Comparison of ENCODE assay signal across 9 cellular contexts in the genomic region with DNA sequence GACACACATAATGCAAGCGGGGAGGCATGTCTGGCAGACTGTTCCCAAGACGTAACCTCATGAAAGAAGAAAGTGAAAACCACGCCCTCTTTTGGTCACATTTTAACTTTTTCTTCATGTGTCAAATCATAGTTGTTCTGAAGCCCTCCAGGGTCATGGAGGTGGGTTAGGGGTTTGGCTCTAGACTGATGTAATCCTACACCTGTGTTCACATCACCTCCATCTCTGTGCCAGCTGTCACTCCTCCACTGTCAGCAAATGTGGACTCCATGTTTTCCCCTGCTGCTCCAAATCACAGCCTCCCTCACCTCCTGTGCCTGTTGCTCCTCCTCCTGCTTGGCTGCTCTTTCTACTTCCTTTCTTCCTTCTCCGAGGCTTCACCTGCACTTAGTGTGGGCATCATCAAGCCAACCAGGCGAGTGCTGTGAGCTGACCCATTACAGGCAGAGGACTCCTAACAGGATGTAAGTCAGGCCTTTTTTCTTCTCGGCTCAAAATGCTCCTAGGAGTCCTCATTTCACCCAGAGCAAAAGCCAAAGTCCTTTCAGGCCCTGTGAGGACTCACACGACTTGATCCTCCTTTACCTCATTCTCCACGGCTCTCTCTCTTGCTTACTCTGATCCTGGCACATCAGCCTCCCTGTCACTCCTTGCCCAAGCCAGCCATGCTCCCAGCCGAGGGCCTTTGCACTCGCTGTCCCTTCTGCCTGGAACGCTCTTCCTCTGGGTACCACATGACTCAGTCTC.
DNase-seq lines count a peak whose midpoint lies in the region; ATAC-seq and TF ChIP-seq lines count a peak whose summit lies in the region.
"Had no signal": no experiment of that assay in that cellular context is flagged by ENCODE, and none has a peak within 500 bp of the region (broad histone marks: within the 10 kb centered on the region; RNA-seq: fewer than 3 reads in every experiment).

No MANE protein-coding gene starts in this region.

- no peak overlapping the region for H2BK12ac ChIP-seq in H9 (ENCODE audit: insufficient read length, low read depth, low read length)

- BruUV-seq in OCI-LY7 (replicated peaks; lab: Mats Ljungman, UMichigan) = no TSS peak

- H4K8ac ChIP-seq in H9 (replicated peaks; ENCODE audit: insufficient read length, low read depth, low read length) = no peak overlapping the region

- H2AFZ ChIP-seq in H9 (ENCODE audit: low read length) (no peak overlapping the region), OCI-LY7 (ENCODE audit: low read length) (no peak overlapping the region; the same call in 1 of the 2 replicates)

- no peaks in the 10 kb centered on the region; the same call in 1 of the 2 replicates for H3K27me3 Mint-ChIP-seq in H9 (ENCODE audit: low read depth)

- no peak overlapping the region for H2BK15ac ChIP-seq in H9 (ENCODE audit: low read depth, low read length)

- H2BK5ac ChIP-seq in H9 (ENCODE audit: insufficient read length, low read length) = no peak overlapping the region

- H3K9ac ChIP-seq in H9 (ENCODE audit: extremely low read depth, insufficient read length, low read length) = no peak overlapping the region

- no peak for TF ChIP-seq CTCF in GM06990 (IDR thresholded peaks at IDR 0.05; ENCODE audit: insufficient read depth, low read length, poor library complexity, severe bottlenecking)
- TF ChIP-seq CTCF in H9 (conservative IDR thresholded peaks at IDR 0.05) = peak; percentile 39; the same call in 2 of the 3 replicates
- peak; percentile 62 for TF ChIP-seq CTCF in OCI-LY7 (conservative IDR thresholded peaks at IDR 0.05; ENCODE audit: low read length)
- TF ChIP-seq CTCF in GM20000 (IDR thresholded peaks at IDR 0.05; ENCODE audit: extremely low read depth, missing control alignments) = no peak

- H3K18ac ChIP-seq in H9 (ENCODE audit: insufficient read length, low read depth, low read length) = no peak overlapping the region

- H3K79me1 ChIP-seq in H9 (ENCODE audit: insufficient read depth, low read depth, low read length, poor library complexity, severe bottlenecking) = no peaks in the 10 kb centered on the region

- H3K4me1 Mint-ChIP-seq in H9 = peaks cover 2 to 6% of the 10 kb centered on the region in 2 experiments

- H4K20me1 ChIP-seq in H9 (ENCODE audit: control insufficient read depth, insufficient read depth, insufficient read length) (no peaks in the 10 kb centered on the region), OCI-LY7 (ENCODE audit: insufficient read depth, low read length) (no peaks in the 10 kb centered on the region)

- no peaks in the 10 kb centered on the region for H3K36me3 ChIP-seq in GM06990 (ENCODE audit: control insufficient read depth, insufficient read depth, low read length)
- no peaks in the 10 kb centered on the region for H3K36me3 ChIP-seq in OCI-LY7 (ENCODE audit: insufficient read depth, low read length)

- H3K27ac ChIP-seq in H9 (ENCODE audit: insufficient read length, low read depth, low read length) = no peak overlapping the region
- no peak overlapping the region for H3K27ac ChIP-seq in OCI-LY7 (ENCODE audit: low read depth, low read length, poor library complexity, severe bottlenecking)

- POLR2A ChIA-PET in OCI-LY7 (lab: Charles Lee) = interaction anchor here (0.9 kb wide), 1 partner anchor 66 kb away, joined by 3 read pairs; a partner anchor contains a TSS

- H3K9me3 ChIP-seq in H9 (ENCODE audit: control insufficient read depth, low read depth, low read length) (no peaks in the 10 kb centered on the region), OCI-LY7 (ENCODE audit: low read length) (no peaks in the 10 kb centered on the region)

- no peak overlapping the region for H3K23ac ChIP-seq in H9 (ENCODE audit: insufficient read length, low read depth, low read length)

- H3K27me3 ChIP-seq in GM06990 (replicated peaks; ENCODE audit: control insufficient read depth, insufficient read depth, low read length) = no peaks in the 10 kb centered on the region
- no peaks in the 10 kb centered on the region for H3K27me3 ChIP-seq in H9 (ENCODE audit: insufficient read depth, low read length)

- no peaks in the 10 kb centered on the region for H3K23me2 ChIP-seq in H9 (ENCODE audit: insufficient read length, low read depth, low read length, poor library complexity, severe bottlenecking)

- WGBS in H9 (ENCODE audit: extremely low coverage, insufficient read length, low lambda C conversion rate) = no CpG with 5 or more reads among the region's 11 CpGs

- intact Hi-C loops in OCI-LY7 (cut with micrococcal nuclease; ENCODE audit: unreplicated experiment) = no loop called here

- H3K27ac Mint-ChIP-seq in H9 = peak overlapping the region; percentile 29 to 75 (median 42); a peak in 5 of 7 replicates
- H3K27ac Mint-ChIP-seq: activated naive CD4-positive, alpha-beta T cell treated with anti-CD3 and anti-CD28 coated beads, Interleukin-2, amount 50 U/mL, for 72 hours had no signal

- H3T11ph ChIP-seq in H9 (ENCODE audit: low read length) = no peak overlapping the region

- no peak overlapping the region for H4K91ac ChIP-seq in H9 (ENCODE audit: insufficient read length, low read depth, low read length)

- H3K4me2 ChIP-seq in H9 (ENCODE audit: insufficient read depth, insufficient read length, low read length) (no peak overlapping the region), OCI-LY7 (ENCODE audit: low read length) (no peak overlapping the region)

- no peak overlapping the region for H3K4me3 Mint-ChIP-seq in H9

- CTCF ChIA-PET in OCI-LY7 (lab: Charles Lee; ENCODE audit: unreplicated experiment) = no interaction called here

- no peak overlapping the region for H2AK5ac ChIP-seq in H9 (ENCODE audit: insufficient read length, low read length)

- ATAC-seq in HG03108 (IDR thresholded peaks at IDR 0.05; ENCODE audit: unreplicated experiment) = no peak

- no peaks in the 10 kb centered on the region for H3K9me2 ChIP-seq in OCI-LY7 (ENCODE audit: insufficient read depth, low read length)

- no peak overlapping the region for H2BK120ac ChIP-seq in H9 (ENCODE audit: low read depth, low read length, poor library complexity, severe bottlenecking)

- no peak overlapping the region for H3K56ac ChIP-seq in H9 (ENCODE audit: insufficient read length, low read depth, low read length)

- H3K4me1 ChIP-seq in H9 (ENCODE audit: insufficient read depth, low read length) = no peaks in the 10 kb centered on the region
- no peaks in the 10 kb centered on the region for H3K4me1 ChIP-seq in OCI-LY7 (ENCODE audit: insufficient read depth, low read length, poor library complexity, severe bottlenecking)

- no peak overlapping the region for H4K5ac ChIP-seq in H9 (ENCODE audit: insufficient read length, low read depth, low read length)

- H3K36me3 Mint-ChIP-seq in H9 (ENCODE audit: insufficient read depth in 1 of 3, low read depth in 3 of 3) = no peaks in the 10 kb centered on the region
- H3K36me3 Mint-ChIP-seq: activated naive CD4-positive, alpha-beta T cell treated with anti-CD3 and anti-CD28 coated beads, Interleukin-2, amount 50 U/mL, for 72 hours had no signal

- H3K79me2 ChIP-seq in H9 (ENCODE audit: insufficient read depth, low read length) = no peaks in the 10 kb centered on the region
- H3K79me2 ChIP-seq in OCI-LY7 (ENCODE audit: insufficient read depth, low read depth, low read length) = no peaks in the 10 kb centered on the region

- no peaks in the 10 kb centered on the region for H3K9me3 Mint-ChIP-seq in H9

- H2BK20ac ChIP-seq in H9 (ENCODE audit: low read depth, low read length, poor library complexity, severe bottlenecking) = no peak overlapping the region

- no peak overlapping the region for H3K14ac ChIP-seq in H9 (ENCODE audit: insufficient read depth, low read length)

- no peak overlapping the region for H3K4me3 ChIP-seq in GM06990 (replicated peaks; ENCODE audit: low read depth, low read length)
- H3K4me3 ChIP-seq in OCI-LY7 (ENCODE audit: low read depth, low read length, poor library complexity, severe bottlenecking) = no peak overlapping the region

- peak; percentile 10 for DNase-seq in GM06990 (ENCODE audit: extremely low read depth, insufficient read length)
- peak; percentile 39 for DNase-seq in H9
- DNase-seq in OCI-LY7 (ENCODE audit: low spot score) = peak; percentile 45
- peak; percentile 11 for DNase-seq in kidney tubule cell (ENCODE audit: low spot score)
- no peak for DNase-seq in COLO668 (lab: John Stamatoyannopoulos, UW; ENCODE audit: unreplicated experiment)
- DNase-seq in GM20000 (ENCODE audit: low spot score) = no peak
- DNase-seq in SHP77 treated with DMSO at 0.1 percent for 48 hours (lab: John Stamatoyannopoulos, UW) = no peak

- H3K4ac ChIP-seq in H9 (ENCODE audit: low read depth, low read length) = no peak overlapping the region

Comparison
In these comparisons a context has a peak if more than half of its experiments do, and no peak if none do; other contexts are left out.
1. DNase-seq: peak in GM06990 (single experiment), H9 (single experiment), OCI-LY7 (single experiment) and kidney tubule cell (single experiment); none in COLO668 (single experiment), GM20000 (single experiment) and SHP77 treated with DMSO at 0.1 percent for 48 hours (single experiment).
2. CTCF ChIP-seq: peak in H9 (single experiment) and OCI-LY7 (single experiment); none in GM06990 (single experiment) and GM20000 (single experiment).